14 cellular contexts compared by ENCODE assay signal in the genomic region with DNA sequence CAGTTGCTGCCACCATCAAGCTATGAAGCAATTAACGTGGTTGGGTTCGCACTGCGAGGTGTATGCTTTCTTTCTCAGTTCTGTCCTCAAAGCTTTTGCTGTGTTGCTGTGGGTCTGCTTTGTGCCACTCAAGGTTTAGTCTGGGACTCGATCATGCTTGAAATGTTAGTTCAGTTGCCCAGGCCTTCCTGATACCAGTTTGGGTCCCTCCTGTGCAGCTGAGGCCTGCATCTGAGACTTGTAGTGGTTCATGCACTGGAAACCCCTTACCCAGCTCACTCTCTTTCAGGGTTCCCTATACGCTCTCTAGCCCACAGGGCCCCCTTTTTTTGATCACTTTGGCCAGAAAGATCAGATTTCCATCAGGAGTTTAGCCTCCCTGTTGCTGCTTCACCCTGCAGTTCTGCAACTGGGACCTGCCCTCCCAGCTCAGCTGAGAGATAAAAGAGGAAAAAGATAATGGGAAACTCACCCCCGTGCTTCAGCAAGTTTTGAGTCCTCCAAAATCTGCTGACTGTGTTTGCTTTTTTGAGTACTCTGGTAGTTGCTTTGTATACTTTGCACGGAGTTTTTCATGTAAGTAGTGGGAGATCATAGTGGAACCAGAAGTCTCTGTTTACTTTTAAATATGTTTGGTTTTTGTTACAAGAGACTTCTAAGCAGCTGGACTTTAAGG.
"Had no signal": no experiment of that assay in that cellular context is flagged by ENCODE, and none has a peak within 500 bp of the region (broad histone marks: within the 10 kb centered on the region; RNA-seq: fewer than 3 reads in every experiment).

No MANE protein-coding gene starts in this region.

- DNase-seq: activated CD4-positive, alpha-beta T cell treated with anti-CD3 and anti-CD28 coated beads, Interleukin-2, amount 50 U/mL, for 4 hours; activated gamma-delta T cell treated with Interleukin-2 at 50 U/mL for 16 hours; adrenal gland; effector CD8-positive, alpha-beta T cell; natural killer cell; stimulated activated naive CD8-positive, alpha-beta T cell treated with anti-CD3 and anti-CD28 coated beads, Interleukin-15, Interleukin-2, amounts not matched to agents 100 U/mL and 50 U/mL, for 24 hours; substantia nigra; trophoblast cell had no signal

- H3K27ac ChIP-seq: adrenal gland, esophagus muscularis mucosa, prostate gland, right atrium auricular region had no signal

- H3K27me3 ChIP-seq: adrenal gland, esophagus muscularis mucosa, right atrium auricular region had no signal

- H3K9me3 Mint-ChIP-seq: activated naive CD4-positive, alpha-beta T cell treated with anti-CD3 and anti-CD28 coated beads, Interleukin-2, amount 50 U/mL, for 72 hours; activated T-helper 1 cell treated with anti-CD3 and anti-CD28 coated beads, Interleukin-12 subunit alpha, Interleukin-12 subunit beta, Interleukin-2, Interleukin-4 antibody, amounts not matched to agents 30 ng/mL and 10 ng/mL and 1 ng/mL, durations not matched to agents 14 hours and 24 hours and 36 hours; natural killer cell; T-helper 2 cell treated with Interferon-gamma antibody and Interleukin-4, amounts not matched to agents 5 μg/mL and 100 μg/mL, for 36 hours had no signal

- H3K4me3 ChIP-seq: adrenal gland, esophagus muscularis mucosa, prostate gland, right atrium auricular region had no signal

- H3K9me3 ChIP-seq: adrenal gland, esophagus muscularis mucosa, prostate gland, right atrium auricular region had no signal

- H3K36me3 ChIP-seq: adrenal gland, esophagus muscularis mucosa, prostate gland, right atrium auricular region had no signal

- H3K4me3 Mint-ChIP-seq: activated T-helper 1 cell treated with anti-CD3 and anti-CD28 coated beads, Interleukin-12 subunit alpha, Interleukin-12 subunit beta, Interleukin-2, Interleukin-4 antibody, amounts not matched to agents 30 ng/mL and 10 ng/mL and 1 ng/mL, durations not matched to agents 14 hours and 24 hours and 36 hours; natural killer cell; T-helper 2 cell treated with Interferon-gamma antibody and Interleukin-4, amounts not matched to agents 5 μg/mL and 100 μg/mL, for 36 hours had no signal

- H3K36me3 Mint-ChIP-seq: activated naive CD4-positive, alpha-beta T cell treated with anti-CD3 and anti-CD28 coated beads, Interleukin-2, amount 50 U/mL, for 72 hours; natural killer cell had no signal

- H3K27ac Mint-ChIP-seq: activated naive CD4-positive, alpha-beta T cell treated with anti-CD3 and anti-CD28 coated beads, Interleukin-2, amount 50 U/mL, for 72 hours; activated T-helper 1 cell treated with anti-CD3 and anti-CD28 coated beads, Interleukin-12 subunit alpha, Interleukin-12 subunit beta, Interleukin-2, Interleukin-4 antibody, amounts not matched to agents 30 ng/mL and 10 ng/mL and 1 ng/mL, durations not matched to agents 14 hours and 24 hours and 36 hours; natural killer cell; T-helper 2 cell treated with Interferon-gamma antibody and Interleukin-4, amounts not matched to agents 5 μg/mL and 100 μg/mL, for 36 hours had no signal

- H3K4me1 ChIP-seq: adrenal gland, esophagus muscularis mucosa, prostate gland, right atrium auricular region had no signal

- ATAC-seq: activated naive CD4-positive, alpha-beta T cell treated with anti-CD3 and anti-CD28 coated beads, Interleukin-2, amount 50 U/mL, for 72 hours; natural killer cell; stimulated activated naive CD8-positive, alpha-beta T cell treated with anti-CD3 and anti-CD28 coated beads, Interleukin-15, Interleukin-2, amounts not matched to agents 100 U/mL and 50 U/mL, for 24 hours had no signal
